ENCODE assay signal across 8 cellular contexts in the genomic region with DNA sequence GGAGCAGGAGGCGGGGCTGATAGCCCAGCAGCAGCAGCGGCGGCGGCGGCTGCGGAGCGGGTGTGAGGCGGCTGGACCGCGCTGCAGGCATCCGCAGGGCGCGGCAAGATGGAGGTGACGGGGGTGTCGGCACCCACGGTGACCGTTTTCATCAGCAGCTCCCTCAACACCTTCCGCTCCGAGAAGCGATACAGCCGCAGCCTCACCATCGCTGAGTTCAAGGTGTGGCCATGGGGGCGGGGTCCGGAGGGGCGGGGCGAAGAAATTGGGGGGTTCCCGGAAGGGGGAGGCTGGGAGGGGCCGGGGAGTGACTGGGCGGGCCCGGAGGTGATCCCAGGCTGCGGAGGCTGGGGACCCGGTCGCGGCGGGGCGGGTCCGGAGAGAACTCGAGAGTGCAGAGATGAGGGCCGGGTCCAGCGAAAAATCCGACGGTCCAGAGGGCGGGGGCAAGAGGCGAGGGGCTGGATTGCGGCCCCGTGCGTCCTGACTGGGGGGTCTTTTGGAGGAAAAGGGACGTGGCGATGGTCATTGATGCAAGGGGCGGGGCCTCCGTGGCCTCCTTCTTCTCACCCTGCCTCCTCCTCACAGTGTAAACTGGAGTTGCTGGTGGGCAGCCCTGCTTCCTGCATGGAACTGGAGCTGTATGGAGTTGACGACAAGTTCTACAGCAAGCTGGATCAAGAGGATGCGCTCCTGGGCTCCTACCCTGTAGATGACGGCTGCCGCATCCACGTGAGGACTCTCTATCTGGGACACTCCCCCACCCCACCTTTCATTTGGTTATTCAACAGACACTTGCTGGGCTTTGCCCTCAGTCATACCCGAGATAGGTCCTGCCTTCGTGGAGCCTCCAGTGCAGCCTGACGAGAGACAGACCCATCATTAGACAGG. TPM values are rescaled to one million over a fixed set of nuclear protein-coding genes. Genes with fewer than 3 reads are reported as not detected.
DNase-seq lines count a peak whose midpoint lies in the region; ATAC-seq lines count a peak whose summit lies in the region.

Gene TBCB, plus strand, starts transcription at position 16 of the 891 bp plus-strand sequence. Its CDS starts 93 bp downstream, at position 109.

- H3K9me3 Mint-ChIP-seq in naive thymus-derived CD8-positive, alpha-beta T cell = peaks cover 0 to 3% (median 0%) of the 10 kb centered on the region in 9 donors
- H3K9me3 Mint-ChIP-seq in stimulated activated naive CD8-positive, alpha-beta T cell treated with anti-CD3 and anti-CD28 coated beads, Interleukin-15, amount 100 ng/mL, for 72 hours = no peaks in the 10 kb centered on the region

- H3K4me1 Mint-ChIP-seq in naive thymus-derived CD8-positive, alpha-beta T cell = peaks cover 22 to 63% (median 55%) of the 10 kb centered on the region in 4 donors
- H3K4me1 Mint-ChIP-seq in stimulated activated naive CD8-positive, alpha-beta T cell treated with anti-CD3 and anti-CD28 coated beads, Interleukin-15, amount 100 ng/mL, for 72 hours = peaks cover 57% of the 10 kb centered on the region

- ATAC-seq in naive thymus-derived CD8-positive, alpha-beta T cell = peak; percentile 47
- peak; percentile 67 for ATAC-seq in stimulated activated naive CD8-positive, alpha-beta T cell treated with anti-CD3 and anti-CD28 coated beads, Interleukin-15, amount 100 ng/mL, for 72 hours
- no peak for ATAC-seq in HG03521 (IDR thresholded peaks at IDR 0.05; ENCODE audit: unreplicated experiment)

- peak; percentile 53 for DNase-seq in ELR (ENCODE audit: low read depth)
- DNase-seq in H4 (ENCODE audit: low spot score) = no peak
- DNase-seq in NCI-H460 (ENCODE audit: extremely low read depth, low read depth) = no peak
- peak in 2 of 3 experiments; percentile 86 to 92 for DNase-seq in activated CD8-positive, alpha-beta memory T cell treated with anti-CD3 and anti-CD28 coated beads for 48 hours (ENCODE audit: low read depth in 2 of 3, low spot score in 2 of 3)
- DNase-seq in epidermal melanocyte (ENCODE audit: insufficient read length, low spot score) = peak; percentile 67
- DNase-seq in naive thymus-derived CD8-positive, alpha-beta T cell = peak in 5 of 10 donors; percentile 84 to 94 (median 91)
- no peak for DNase-seq in stimulated activated naive CD8-positive, alpha-beta T cell treated with anti-CD3 and anti-CD28 coated beads, Interleukin-15, amount 100 ng/mL, for 72 hours

- peak within 1 kb of the TSS; percentile 83 to 99 (median 94) for H3K4me3 Mint-ChIP-seq in naive thymus-derived CD8-positive, alpha-beta T cell
- peak within 1 kb of the TSS; percentile 99 for H3K4me3 Mint-ChIP-seq in stimulated activated naive CD8-positive, alpha-beta T cell treated with anti-CD3 and anti-CD28 coated beads, Interleukin-15, amount 100 ng/mL, for 72 hours

- peak within 1 kb of the TSS; percentile 93 to 99 (median 98) for H3K27ac Mint-ChIP-seq in naive thymus-derived CD8-positive, alpha-beta T cell
- H3K27ac Mint-ChIP-seq in stimulated activated naive CD8-positive, alpha-beta T cell treated with anti-CD3 and anti-CD28 coated beads, Interleukin-15, amount 100 ng/mL, for 72 hours = peak within 1 kb of the TSS; percentile 97 to 99

- peaks cover 0 to 4% (median 0%) of the 10 kb centered on the region in 5 donors for H3K27me3 Mint-ChIP-seq in naive thymus-derived CD8-positive, alpha-beta T cell
- no peaks in the 10 kb centered on the region for H3K27me3 Mint-ChIP-seq in stimulated activated naive CD8-positive, alpha-beta T cell treated with anti-CD3 and anti-CD28 coated beads, Interleukin-15, amount 100 ng/mL, for 72 hours

- H3K36me3 Mint-ChIP-seq in naive thymus-derived CD8-positive, alpha-beta T cell = peaks cover 0 to 45% (median 16%) of the 10 kb centered on the region in 3 donors

- POLR2A ChIA-PET in naive thymus-derived CD8-positive, alpha-beta T cell (lab: Charles Lee) = interaction anchor here (0.5 to 4.0 kb wide), 18 partner anchors 11 to 1118 kb away, joined by 3 to 42 read pairs (median 4); partner anchors contain the start of genes ALKBH6, CAPNS1, COX6B1 and PSENEN

RNA-seq across cellular contexts. Expression of gene TBCB, which starts in this region (rescaled TPM):
- 509 and 536 TPM in 2 replicates for total RNA-seq in H4 (2014; rRNA removed; shearing (Covaris generic))
- 147 and 154 TPM in 2 replicates for total RNA-seq in NCI-H460 (2014; rRNA removed; shearing (Covaris generic))
- 236 and 259 TPM in 2 replicates for polyA plus RNA-seq in NCI-H460 (2014; cell fraction: nucleus; rRNA removed)
- total RNA-seq in naive thymus-derived CD8-positive, alpha-beta T cell = 100 to 1,000 TPM; 111 to 120 TPM
- polyA plus RNA-seq in naive thymus-derived CD8-positive, alpha-beta T cell = 100 to 1,000 TPM; 169 to 208 (median 179) TPM

Comparison
In these comparisons a context has a peak if more than half of its experiments do, and no peak if none do; other contexts are left out.
1. DNase-seq: peak in ELR (single experiment), activated CD8-positive, alpha-beta memory T cell treated with anti-CD3 and anti-CD28 coated beads for 48 hours (2 of 3) and epidermal melanocyte (single experiment); none in H4 (single experiment), NCI-H460 (single experiment) and stimulated activated naive CD8-positive, alpha-beta T cell treated with anti-CD3 and anti-CD28 coated beads, Interleukin-15, amount 100 ng/mL, for 72 hours (0 of 2).